Comparison of ENCODE assay signal across 24 cellular contexts in genomic region chr13:112700291-112701060, GRCh38. TPM values are rescaled to one million over a fixed set of nuclear protein-coding genes. Genes with fewer than 3 reads are reported as not detected.
DNase-seq lines count a peak whose midpoint lies in the region; ATAC-seq, FAIRE-seq and TF ChIP-seq lines count a peak whose summit lies in the region.
"Had no signal": no experiment of that assay in that cellular context is flagged by ENCODE, and none has a peak within 500 bp of the region (broad histone marks: within the 10 kb centered on the region; RNA-seq: fewer than 3 reads in every experiment).

No MANE protein-coding gene starts in this region.

- intact Hi-C loops in left cardiac atrium (cut with DNase I): no loop called here
- intact Hi-C loops in colonic mucosa (cut with DNase I): no loop called here

- H3K79me1 ChIP-seq in mesendoderm (ENCODE audit: low read length): peaks cover 34% of the 10 kb centered on the region

- no CpG with 5 or more reads among the region's 32 CpGs for WGBS in mesendoderm (ENCODE audit: extremely low coverage, insufficient coverage, low lambda C conversion rate)

- H3K56ac ChIP-seq in mesendoderm (ENCODE audit: low read length): no peak overlapping the region

- H3K9me3 ChIP-seq in colonic mucosa: no peaks in the 10 kb centered on the region
- H3K9me3 ChIP-seq: ascending aorta had no signal

- H3K23ac ChIP-seq in mesendoderm (ENCODE audit: low read length): peak overlapping the region; percentile 29

- no peak overlapping the region for H3K4ac ChIP-seq in mesendoderm (ENCODE audit: low read depth, low read length)

- H3K4me1 Mint-ChIP-seq in activated T-cell treated with anti-CD3 and anti-CD28 coated beads, Interleukin-2, amount 50 U/mL, for 24 hours (ENCODE audit: low read depth): peaks cover 64% of the 10 kb centered on the region
- peaks cover 37% of the 10 kb centered on the region for H3K4me1 Mint-ChIP-seq in activated T-cell treated with anti-CD3 and anti-CD28 coated beads, Interleukin-2, amount 50 U/mL, for 72 hours (ENCODE audit: low read depth)

- no peak overlapping the region for H3K18ac ChIP-seq in mesendoderm (ENCODE audit: low read length)

- no peaks in the 10 kb centered on the region for H3K27me3 Mint-ChIP-seq in activated T-cell treated with anti-CD3 and anti-CD28 coated beads, Interleukin-2, amount 50 U/mL, for 24 hours
- no peaks in the 10 kb centered on the region for H3K27me3 Mint-ChIP-seq in activated T-cell treated with anti-CD3 and anti-CD28 coated beads, Interleukin-2, amount 50 U/mL, for 72 hours (ENCODE audit: low read depth)
- H3K27me3 Mint-ChIP-seq: activated naive CD4-positive, alpha-beta T cell treated with anti-CD3 and anti-CD28 coated beads, Interleukin-2, amount 50 U/mL, for 24 hours; CD4-positive, alpha-beta memory T cell; naive thymus-derived CD4-positive, alpha-beta T cell had no signal

- no peak overlapping the region for H2BK120ac ChIP-seq in mesendoderm (ENCODE audit: low read depth, low read length)

- H3K4me3 Mint-ChIP-seq in activated T-cell treated with anti-CD3 and anti-CD28 coated beads, Interleukin-2, amount 50 U/mL, for 24 hours: no peak overlapping the region
- no peak overlapping the region for H3K4me3 Mint-ChIP-seq in activated T-cell treated with anti-CD3 and anti-CD28 coated beads, Interleukin-2, amount 50 U/mL, for 72 hours
- H3K4me3 Mint-ChIP-seq: activated naive CD4-positive, alpha-beta T cell treated with anti-CD3 and anti-CD28 coated beads, Interleukin-2, amount 50 U/mL, for 24 hours; CD4-positive, alpha-beta memory T cell had no signal

- peaks cover 26% of the 10 kb centered on the region for H3K36me3 Mint-ChIP-seq in activated T-cell treated with anti-CD3 and anti-CD28 coated beads, Interleukin-2, amount 50 U/mL, for 24 hours (ENCODE audit: low read depth)
- H3K36me3 Mint-ChIP-seq in activated T-cell treated with anti-CD3 and anti-CD28 coated beads, Interleukin-2, amount 50 U/mL, for 72 hours (ENCODE audit: insufficient read depth in 2 of 2): peaks cover 0 to 1% of the 10 kb centered on the region in 2 donors

- no peak overlapping the region for H2BK15ac ChIP-seq in mesendoderm (replicated peaks; ENCODE audit: low read depth)

- no peak for TF ChIP-seq CTCF in D721Med (IDR thresholded peaks at IDR 0.05; ENCODE audit: insufficient read depth, missing control alignments)
- TF ChIP-seq CTCF in colonic mucosa (IDR thresholded peaks at IDR 0.05): no peak

- H4K8ac ChIP-seq in mesendoderm (ENCODE audit: low read depth, low read length): no peak overlapping the region

- H3K36me3 ChIP-seq in mesendoderm (ENCODE audit: control insufficient read depth, insufficient read depth, low read length): no peaks in the 10 kb centered on the region
- H3K36me3 ChIP-seq in colonic mucosa: no peaks in the 10 kb centered on the region
- H3K36me3 ChIP-seq: ascending aorta had no signal

- no peak overlapping the region for H3K27ac Mint-ChIP-seq in activated T-cell treated with anti-CD3 and anti-CD28 coated beads, Interleukin-2, amount 50 U/mL, for 24 hours
- no peak overlapping the region for H3K27ac Mint-ChIP-seq in activated T-cell treated with anti-CD3 and anti-CD28 coated beads, Interleukin-2, amount 50 U/mL, for 72 hours
- H3K27ac Mint-ChIP-seq: activated naive CD4-positive, alpha-beta T cell treated with anti-CD3 and anti-CD28 coated beads, Interleukin-2, amount 50 U/mL, for 24 hours had no signal

- no peaks in the 10 kb centered on the region for H3K9me3 Mint-ChIP-seq in activated T-cell treated with anti-CD3 and anti-CD28 coated beads, Interleukin-2, amount 50 U/mL, for 24 hours
- H3K9me3 Mint-ChIP-seq in activated T-cell treated with anti-CD3 and anti-CD28 coated beads, Interleukin-2, amount 50 U/mL, for 72 hours: no peaks in the 10 kb centered on the region
- H3K9me3 Mint-ChIP-seq: activated naive CD4-positive, alpha-beta T cell treated with anti-CD3 and anti-CD28 coated beads, Interleukin-2, amount 50 U/mL, for 24 hours; CD4-positive, alpha-beta memory T cell; naive thymus-derived CD4-positive, alpha-beta T cell had no signal

- no peak overlapping the region for H4K5ac ChIP-seq in mesendoderm (ENCODE audit: low read length)

- no peak for ATAC-seq in activated T-cell treated with anti-CD3 and anti-CD28 coated beads, Interleukin-2, amount 50 U/mL, for 72 hours (replicated peaks in 1 of 2)
- peak; percentile 6 to 21 for ATAC-seq in left cardiac atrium
- no peak for ATAC-seq in GM18870 (IDR thresholded peaks at IDR 0.05; ENCODE audit: unreplicated experiment)
- ATAC-seq: esophagus mucosa; naive thymus-derived CD4-positive, alpha-beta T cell had no signal

- peak; percentile 21 for DNase-seq in activated T-cell treated with anti-CD3 and anti-CD28 coated beads, Interleukin-2, amount 50 U/mL, for 24 hours
- DNase-seq in activated T-cell treated with anti-CD3 and anti-CD28 coated beads, Interleukin-2, amount 50 U/mL, for 72 hours: no peak
- no peak for DNase-seq in left cardiac atrium
- DNase-seq in mesendoderm: no peak
- DNase-seq in urothelium cell line (ENCODE audit: low spot score): no peak
- no peak for DNase-seq in D721Med (ENCODE audit: insufficient read length, low spot score)
- DNase-seq in colonic mucosa: no peak
- DNase-seq: CD4-positive, alpha-beta memory T cell; foreskin melanocyte; HCEC 1CT; hypothalamus; Karpas-422; naive thymus-derived CD4-positive, alpha-beta T cell; NCI-H1048; NCI-H1930; NCI-H748 treated with DMSO at 0.1 percent for 48 hours; SW 1271 had no signal

- H3K4me3 ChIP-seq in mesendoderm (ENCODE audit: low read length): no peak overlapping the region
- H3K4me3 ChIP-seq in colonic mucosa: no peak overlapping the region
- H3K4me3 ChIP-seq: ascending aorta had no signal

- H3K4me1 ChIP-seq in mesendoderm (ENCODE audit: control insufficient read depth, low read depth, low read length): peaks cover 21% of the 10 kb centered on the region
- H3K4me1 ChIP-seq in colonic mucosa: no peaks in the 10 kb centered on the region
- H3K4me1 ChIP-seq: ascending aorta, parathyroid adenoma had no signal

- H3K9ac ChIP-seq in mesendoderm (ENCODE audit: low read length) (no peak overlapping the region), colonic mucosa (ENCODE audit: low read depth in 2 of 2, low read length in 2 of 2) (no peak overlapping the region)
- H3K9ac ChIP-seq: parathyroid adenoma had no signal

- H3K27me3 ChIP-seq in mesendoderm (ENCODE audit: insufficient read depth, low read length, poor library complexity): no peaks in the 10 kb centered on the region
- no peaks in the 10 kb centered on the region for H3K27me3 ChIP-seq in colonic mucosa
- H3K27me3 ChIP-seq: ascending aorta had no signal

- FAIRE-seq in urothelium cell line (lab: Jason Lieb, UNC) (peak; percentile 13), D721Med (lab: Jason Lieb, UNC) (no peak)
- FAIRE-seq: TTC549 had no signal

- no peak overlapping the region for H3K4me2 ChIP-seq in mesendoderm (ENCODE audit: low read length)

- peaks cover 33% of the 10 kb centered on the region for H3K79me2 ChIP-seq in mesendoderm (ENCODE audit: control insufficient read depth, insufficient read depth, low read length)

- no peak overlapping the region for H3K27ac ChIP-seq in mesendoderm (ENCODE audit: low read depth, low read length)
- H3K27ac ChIP-seq in colonic mucosa: no peak overlapping the region
- H3K27ac ChIP-seq: 22Rv1, ascending aorta, parathyroid adenoma had no signal

- no peak overlapping the region for H2BK5ac ChIP-seq in mesendoderm (ENCODE audit: low read length)

- no peak overlapping the region for H2AK5ac ChIP-seq in mesendoderm (ENCODE audit: low read length)

RNA-seq across cellular contexts. Expression of gene ATP11A, which starts 10.6 kb away (rescaled TPM):
- 10 to 100 TPM; 33.8 to 41.0 TPM for total RNA-seq in activated T-cell treated with anti-CD3 and anti-CD28 coated beads, Interleukin-2, amount 50 U/mL, for 72 hours
- total RNA-seq in left cardiac atrium (10 to 100 TPM; 58.5 to 69.9 TPM), colonic mucosa (10 to 100 TPM; 15.8 to 19.6 TPM)
- 12.6 TPM for polyA plus RNA-seq in mesendoderm (2013, experiment 1 of 2)
- 12.0 TPM for polyA plus RNA-seq in mesendoderm (2013, experiment 2 of 2)

Comparison
In these comparisons a context has a peak if more than half of its experiments do, and no peak if none do; other contexts are left out.
1. ATAC-seq: peak in left cardiac atrium (2 of 2); none in activated T-cell treated with anti-CD3 and anti-CD28 coated beads, Interleukin-2, amount 50 U/mL, for 72 hours (0 of 2) and GM18870 (single experiment).